Comparison of ENCODE assay signal across 8 cellular contexts in the genomic region with DNA sequence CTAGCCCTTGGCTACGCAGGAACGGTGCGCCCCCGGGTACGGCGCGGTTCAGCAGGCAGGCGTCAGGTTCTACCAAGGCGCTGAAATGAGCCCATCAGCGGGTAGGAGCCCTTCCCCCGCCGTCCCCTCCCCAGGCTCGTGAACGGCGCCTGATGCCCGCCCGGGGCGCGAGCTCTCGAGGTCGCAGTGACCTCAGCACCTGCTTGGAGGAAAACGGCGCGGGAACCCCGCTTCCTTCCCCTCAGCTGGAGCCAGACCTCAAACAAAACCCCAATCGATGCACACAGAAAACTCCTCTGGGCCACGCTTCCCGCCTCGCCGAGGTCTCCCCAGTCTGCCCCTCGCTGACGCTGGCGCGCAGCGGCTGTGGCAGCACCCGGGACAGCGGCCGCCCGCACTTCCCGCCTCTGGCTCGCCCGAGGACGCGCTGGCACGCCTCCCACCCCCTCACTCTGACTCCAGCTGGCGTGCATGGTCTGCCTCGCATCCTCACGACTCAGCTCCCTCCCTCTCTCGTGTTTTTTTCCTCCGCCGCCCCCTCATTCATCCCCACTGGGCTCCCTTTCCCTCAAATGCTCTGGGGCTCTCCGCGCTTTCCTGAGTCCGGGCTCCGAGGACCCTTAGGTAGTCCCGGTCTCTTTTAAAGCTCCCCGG. TPM values are rescaled to one million over a fixed set of nuclear protein-coding genes. Genes with fewer than 3 reads are reported as not detected.
DNase-seq lines count a peak whose midpoint lies in the region; ATAC-seq lines count a peak whose summit lies in the region.

No MANE protein-coding gene starts in this region.

- H3K4me1 Mint-ChIP-seq in activated T-cell treated with anti-CD3 and anti-CD28 coated beads, Interleukin-2, amount 50 U/mL, for 72 hours (ENCODE audit: low read depth) = peaks cover 40% of the 10 kb centered on the region

- H3K27ac Mint-ChIP-seq in activated T-cell treated with anti-CD3 and anti-CD28 coated beads, Interleukin-2, amount 50 U/mL, for 72 hours = peak overlapping the region; percentile 29

- peak; percentile 85 to 90 for ATAC-seq in activated T-cell treated with anti-CD3 and anti-CD28 coated beads, Interleukin-2, amount 50 U/mL, for 72 hours (replicated peaks in 1 of 2)
- ATAC-seq in left lobe of liver (peak; percentile 60), HG03108 (IDR thresholded peaks at IDR 0.05; ENCODE audit: unreplicated experiment) (no peak), left colon (no peak)

- H3K36me3 Mint-ChIP-seq in activated T-cell treated with anti-CD3 and anti-CD28 coated beads, Interleukin-2, amount 50 U/mL, for 72 hours (ENCODE audit: insufficient read depth in 2 of 2) = peaks cover 0 to 7% of the 10 kb centered on the region in 2 donors

- H3K27me3 Mint-ChIP-seq in activated T-cell treated with anti-CD3 and anti-CD28 coated beads, Interleukin-2, amount 50 U/mL, for 72 hours (ENCODE audit: low read depth) = peaks cover 68% of the 10 kb centered on the region

- no peaks in the 10 kb centered on the region for H3K9me3 Mint-ChIP-seq in activated T-cell treated with anti-CD3 and anti-CD28 coated beads, Interleukin-2, amount 50 U/mL, for 72 hours

- intact Hi-C loops in left colon (cut with DNase I, micrococcal nuclease) = no loop called here

- peak; percentile 22 to 40 (median 29) for DNase-seq in stimulated activated CD4-positive, alpha-beta T cell treated with anti-CD3 and anti-CD28 coated beads, Interleukin-12 subunit alpha, Interleukin-12 subunit beta, amount 100 ng/mL, for 48 hours (ENCODE audit: low read depth in 2 of 3, low spot score in 1 of 3)
- DNase-seq in stimulated activated CD4-positive, alpha-beta T cell treated with anti-CD3 and anti-CD28 coated beads, Interleukin-12 subunit alpha, Interleukin-12 subunit beta, amount 100 ng/mL, for 4 hours = no peak
- DNase-seq in activated T-cell treated with anti-CD3 and anti-CD28 coated beads, Interleukin-2, amount 50 U/mL, for 72 hours = peak; percentile 59 to 63
- DNase-seq in left lobe of liver (ENCODE audit: low spot score) (no peak), stromal cell of bone marrow (ENCODE audit: low read depth) (peak; percentile 2), epidermal melanocyte (ENCODE audit: insufficient read length, low spot score) (no peak), left colon (no peak)

- peak overlapping the region; percentile 78 to 82 for H3K4me3 Mint-ChIP-seq in activated T-cell treated with anti-CD3 and anti-CD28 coated beads, Interleukin-2, amount 50 U/mL, for 72 hours

RNA-seq across cellular contexts. Expression of a gene that starts 0.5 kb away (rescaled TPM):
- not detected for total RNA-seq in activated T-cell treated with anti-CD3 and anti-CD28 coated beads, Interleukin-2, amount 50 U/mL, for 72 hours
- not detected for total RNA-seq in left lobe of liver
- not detected for total RNA-seq in left colon

Comparison
In these comparisons a context has a peak if more than half of its experiments do, and no peak if none do; other contexts are left out.
1. DNase-seq: peak in stimulated activated CD4-positive, alpha-beta T cell treated with anti-CD3 and anti-CD28 coated beads, Interleukin-12 subunit alpha, Interleukin-12 subunit beta, amount 100 ng/mL, for 48 hours (3 of 3), activated T-cell treated with anti-CD3 and anti-CD28 coated beads, Interleukin-2, amount 50 U/mL, for 72 hours (2 of 2) and stromal cell of bone marrow (single experiment); none in stimulated activated CD4-positive, alpha-beta T cell treated with anti-CD3 and anti-CD28 coated beads, Interleukin-12 subunit alpha, Interleukin-12 subunit beta, amount 100 ng/mL, for 4 hours (single experiment), left lobe of liver (single experiment), epidermal melanocyte (single experiment) and left colon (0 of 2).
2. ATAC-seq: peak in activated T-cell treated with anti-CD3 and anti-CD28 coated beads, Interleukin-2, amount 50 U/mL, for 72 hours (2 of 2) and left lobe of liver (single experiment); none in HG03108 (single experiment) and left colon (single experiment).